ENCODE assay signal across 20 cellular contexts in the genomic region with DNA sequence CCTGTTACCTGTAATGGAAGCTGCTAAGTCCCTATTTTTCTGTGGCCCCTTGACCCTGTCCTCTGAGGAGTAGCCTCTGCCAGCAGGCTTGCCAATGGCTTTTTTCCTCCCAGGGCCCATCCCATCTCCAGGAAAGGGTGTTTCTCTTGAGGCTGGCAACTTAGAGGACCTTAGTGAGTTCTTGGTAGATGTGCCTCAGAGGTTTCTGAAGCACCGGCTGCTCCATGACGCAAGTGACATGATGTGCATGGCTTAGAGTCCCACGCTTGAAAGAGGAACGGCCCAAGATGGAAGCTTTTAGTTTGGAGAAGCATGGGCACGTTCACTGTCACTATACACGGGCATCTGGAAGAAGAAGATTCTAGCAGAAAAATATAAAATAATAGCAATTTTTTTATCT.
"Had no signal": no experiment of that assay in that cellular context is flagged by ENCODE, and none has a peak within 500 bp of the region (broad histone marks: within the 10 kb centered on the region; RNA-seq: fewer than 3 reads in every experiment).

No MANE protein-coding gene starts in this region.

- H3K4me3 ChIP-seq: PC-9, SJCRH30 had no signal

- H3K27me3 ChIP-seq: SJCRH30 had no signal

- ATAC-seq: SK-N-SH treated with all-trans-retinoic acid at 6 μM for 48 hours had no signal

- H3K4me2 ChIP-seq: PC-9 had no signal

- DNase-seq: KBM-7, NCI-H1092 treated with DMSO at 0.1 percent for 48 hours, NCI-H1436, NCI-H187, NCI-H2029, NCI-H2081 treated with DMSO at 0.1 percent for 48 hours, NCI-H2171, NCI-H226, NCI-H446, NCI-H510A, NCI-H524 treated with DMSO at 0.1 percent for 48 hours, NCI-H69, NCI-H774, OCI-M1, PC-9, RPMI8226, SHP77 treated with DMSO at 0.1 percent for 48 hours, SJCRH30 had no signal

- H3K27ac ChIP-seq: PC-9, SJCRH30 had no signal

- FAIRE-seq: RCC 7860 had no signal

- H2AFZ ChIP-seq: PC-9 had no signal
